Comparison of ENCODE assay signal across 26 cellular contexts in the genomic region with DNA sequence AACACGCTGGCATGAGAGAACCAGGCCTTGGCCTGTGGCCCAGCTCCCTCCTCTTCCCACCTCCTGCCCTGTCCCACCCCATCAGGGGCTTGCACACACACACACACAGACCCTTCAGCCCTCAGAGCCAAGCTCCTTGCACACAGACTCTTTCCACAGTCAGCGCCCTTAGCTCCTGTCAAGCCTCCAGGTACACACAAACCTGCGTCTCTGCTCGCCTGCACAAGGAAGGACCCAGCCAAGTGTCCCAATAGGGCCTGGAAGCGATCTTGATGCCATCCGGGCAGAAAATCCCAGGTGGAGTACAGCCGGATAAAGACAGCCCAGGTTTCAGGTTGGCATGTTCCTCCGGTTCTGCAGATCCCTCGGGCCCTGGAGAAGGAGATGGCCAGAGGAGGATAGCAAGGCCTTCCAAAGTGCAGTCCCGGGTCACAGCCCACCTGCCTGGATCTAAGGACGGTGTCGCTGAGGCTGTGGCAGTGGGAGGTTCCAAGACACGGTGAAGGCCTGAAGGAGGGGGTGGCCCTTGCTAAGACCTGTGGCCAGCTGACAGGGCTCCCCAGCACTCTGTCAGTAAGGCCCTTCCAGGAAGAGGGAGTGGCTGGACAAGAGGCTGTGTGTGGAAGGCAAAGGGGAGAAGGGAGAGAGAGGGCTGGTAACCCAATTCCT. TPM values are rescaled to one million over a fixed set of nuclear protein-coding genes. Genes with fewer than 3 reads are reported as not detected.
"Had no signal": no experiment of that assay in that cellular context is flagged by ENCODE, and none has a peak within 500 bp of the region (broad histone marks: within the 10 kb centered on the region; RNA-seq: fewer than 3 reads in every experiment).

No MANE protein-coding gene starts in this region.

- H3K9me3 Mint-ChIP-seq: activated CD4-positive, alpha-beta memory T cell treated with anti-CD3 and anti-CD28 coated beads for 36 hours; activated CD4-positive, alpha-beta T cell treated with anti-CD3 and anti-CD28 coated beads, Interleukin-2, amount 10 ng/mL, durations not matched to agents 7 days and 5 days; activated naive CD4-positive, alpha-beta T cell treated with anti-CD3 and anti-CD28 coated beads, Interleukin-2, amount 50 U/mL, for 72 hours; activated naive CD8-positive, alpha-beta T cell treated with anti-CD3 and anti-CD28 coated beads, Interleukin-2, amount 50 U/mL, for 24 hours; activated T-cell treated with anti-CD3 and anti-CD28 coated beads, Interleukin-2, amount 50 U/mL, for 4 hours; brain had no signal

- H3K4me3 Mint-ChIP-seq: activated CD4-positive, alpha-beta memory T cell treated with anti-CD3 and anti-CD28 coated beads for 36 hours; activated CD4-positive, alpha-beta T cell treated with anti-CD3 and anti-CD28 coated beads, Interleukin-2, amount 10 ng/mL, durations not matched to agents 7 days and 5 days; activated naive CD8-positive, alpha-beta T cell treated with anti-CD3 and anti-CD28 coated beads, Interleukin-2, amount 50 U/mL, for 24 hours; activated T-cell treated with anti-CD3 and anti-CD28 coated beads, Interleukin-2, amount 50 U/mL, for 4 hours; brain had no signal

- ATAC-seq: activated naive CD8-positive, alpha-beta T cell treated with anti-CD3 and anti-CD28 coated beads, Interleukin-2, amount 50 U/mL, for 24 hours had no signal

- H3K27ac ChIP-seq: VCaP had no signal

- H3K36me3 Mint-ChIP-seq: activated CD4-positive, alpha-beta memory T cell treated with anti-CD3 and anti-CD28 coated beads for 36 hours; activated naive CD4-positive, alpha-beta T cell treated with anti-CD3 and anti-CD28 coated beads, Interleukin-2, amount 50 U/mL, for 72 hours; brain had no signal

- H3K4me1 Mint-ChIP-seq: activated CD4-positive, alpha-beta T cell treated with anti-CD3 and anti-CD28 coated beads, Interleukin-2, amount 10 ng/mL, durations not matched to agents 7 days and 5 days; activated naive CD8-positive, alpha-beta T cell treated with anti-CD3 and anti-CD28 coated beads, Interleukin-2, amount 50 U/mL, for 24 hours; brain had no signal

- DNase-seq: activated CD4-positive, alpha-beta memory T cell treated with anti-CD3 and anti-CD28 coated beads for 36 hours; activated CD4-positive, alpha-beta T cell treated with anti-CD3 and anti-CD28 coated beads, Interleukin-2, amount 10 ng/mL, durations not matched to agents 7 days and 5 days; activated CD4-positive, CD25-positive, alpha-beta regulatory T cell; activated CD8-positive, alpha-beta memory T cell treated with anti-CD3 and anti-CD28 coated beads for 24 hours; activated naive CD4-positive, alpha-beta T cell treated with Interleukin-2 at 50 U/mL for 16 hours; activated naive CD8-positive, alpha-beta T cell treated with anti-CD3 and anti-CD28 coated beads, Interleukin-2, amount 50 U/mL, for 24 hours; activated T-cell treated with anti-CD3 and anti-CD28 coated beads, Interleukin-2, amount 50 U/mL, for 4 hours; amniotic stem cell; Kasumi-1; KBM-7; NCI-H1092; NCI-H1417; NCI-H1930; NCI-H2171; NCI-H2227 treated with DMSO at 0.1 percent for 48 hours; NCI-H446 treated with DMSO at 0.1 percent for 48 hours; NCI-H526; NCI-H82; SIG-M5 had no signal

- H3K27ac Mint-ChIP-seq: activated CD4-positive, alpha-beta memory T cell treated with anti-CD3 and anti-CD28 coated beads for 36 hours; activated CD4-positive, alpha-beta T cell treated with anti-CD3 and anti-CD28 coated beads, Interleukin-2, amount 10 ng/mL, durations not matched to agents 7 days and 5 days; activated naive CD4-positive, alpha-beta T cell treated with anti-CD3 and anti-CD28 coated beads, Interleukin-2, amount 50 U/mL, for 72 hours; activated naive CD8-positive, alpha-beta T cell treated with anti-CD3 and anti-CD28 coated beads, Interleukin-2, amount 50 U/mL, for 24 hours; brain had no signal

- FAIRE-seq: astrocyte had no signal

- H3K27me3 Mint-ChIP-seq: activated CD4-positive, alpha-beta T cell treated with anti-CD3 and anti-CD28 coated beads, Interleukin-2, amount 10 ng/mL, durations not matched to agents 7 days and 5 days had no signal

RNA-seq across cellular contexts. Expression of gene STEAP3, which starts 18.5 kb away (rescaled TPM):
- total RNA-seq: OCI-LY7 had no signal

RNA-seq across cellular contexts. Expression of gene C1QL2, which starts 46.6 kb away (rescaled TPM):
- total RNA-seq: activated CD4-positive, alpha-beta memory T cell treated with anti-CD3 and anti-CD28 coated beads for 36 hours; activated CD4-positive, alpha-beta T cell treated with anti-CD3 and anti-CD28 coated beads, Interleukin-2, amount 10 ng/mL, durations not matched to agents 7 days and 5 days; activated naive CD4-positive, alpha-beta T cell treated with anti-CD3 and anti-CD28 coated beads, Interleukin-2, amount 50 U/mL, for 72 hours; activated T-cell treated with anti-CD3 and anti-CD28 coated beads, Interleukin-2, amount 50 U/mL, for 4 hours; OCI-LY7; RPMI7951; T-helper 2 cell treated with Interferon-gamma antibody and Interleukin-4, amounts not matched to agents 100 ng/mL and 5 ng/mL, for 36 hours had no signal
